15 cellular contexts compared by ENCODE assay signal in genomic region chr12:3683670-3684069, GRCh38.
A peak's percentile ranks its signal among the peaks of the same experiment; 100 is the strongest.
DNase-seq lines count a peak whose midpoint lies in the region; ATAC-seq and TF ChIP-seq lines count a peak whose summit lies in the region.
"Had no signal": no experiment of that assay in that cellular context is flagged by ENCODE, and none has a peak within 500 bp of the region (broad histone marks: within the 10 kb centered on the region; RNA-seq: fewer than 3 reads in every experiment).

No MANE protein-coding gene starts in this region.

- no peak overlapping the region for H3K4me3 ChIP-seq in mammary epithelial cell (replicated peaks in 1 of 3; ENCODE audit: insufficient read depth in 1 of 3, low read depth in 2 of 3, low read length in 3 of 3)
- H3K4me3 ChIP-seq: BLaER1, uterus had no signal

- H4K20me1 ChIP-seq in mammary epithelial cell (ENCODE audit: insufficient read depth, low read length), result no peaks in the 10 kb centered on the region

- POLR2A ChIA-PET in GM10248 (lab: Yijun Ruan, JAX), result no interaction called here

- H3K36me3 ChIP-seq in mammary epithelial cell (ENCODE audit: insufficient read depth, low read length), result no peaks in the 10 kb centered on the region
- H3K36me3 ChIP-seq: uterus had no signal

- H3K27me3 ChIP-seq in mammary epithelial cell (ENCODE audit: insufficient read depth, low read length), result no peaks in the 10 kb centered on the region
- H3K27me3 ChIP-seq: BLaER1, uterus had no signal

- H3K27ac Mint-ChIP-seq in stimulated activated naive CD8-positive, alpha-beta T cell treated with anti-CD3 and anti-CD28 coated beads, Interleukin-15, amount 100 ng/mL, for 72 hours, result peak overlapping the region; percentile 39 to 71

- in situ Hi-C loops in mammary epithelial cell (cut with MboI; ENCODE audit: low sequenced_read_pairs in 2 of 2), result no loop called here

- peaks cover 6% of the 10 kb centered on the region for H3K4me1 Mint-ChIP-seq in stimulated activated naive CD8-positive, alpha-beta T cell treated with anti-CD3 and anti-CD28 coated beads, Interleukin-15, amount 100 ng/mL, for 72 hours

- BruUV-seq in mammary epithelial cell (replicated peaks; lab: Mats Ljungman, UMichigan), result no TSS peak

- H3K9me3 Mint-ChIP-seq in stimulated activated naive CD8-positive, alpha-beta T cell treated with anti-CD3 and anti-CD28 coated beads, Interleukin-15, amount 100 ng/mL, for 72 hours, result no peaks in the 10 kb centered on the region

- H3K79me2 ChIP-seq in mammary epithelial cell (ENCODE audit: insufficient read depth, low read length), result no peaks in the 10 kb centered on the region

- H3K27me3 Mint-ChIP-seq in stimulated activated naive CD8-positive, alpha-beta T cell treated with anti-CD3 and anti-CD28 coated beads, Interleukin-15, amount 100 ng/mL, for 72 hours, result no peaks in the 10 kb centered on the region

- no peak for ATAC-seq in stimulated activated naive CD8-positive, alpha-beta T cell treated with anti-CD3 and anti-CD28 coated beads, Interleukin-15, amount 100 ng/mL, for 72 hours
- ATAC-seq in stimulated activated naive CD8-positive, alpha-beta T cell treated with anti-CD3 and anti-CD28 coated beads, Interleukin-15, Interleukin-2, amounts not matched to agents 100 U/mL and 50 U/mL, for 24 hours, result no peak
- ATAC-seq in left ventricle myocardium superior (peak; percentile 34), HG02973 (IDR thresholded peaks at IDR 0.05; ENCODE audit: unreplicated experiment) (no peak), HG02852 (IDR thresholded peaks at IDR 0.05; ENCODE audit: unreplicated experiment) (no peak)

- no peak for TF ChIP-seq CTCF in mammary epithelial cell (conservative IDR thresholded peaks at IDR 0.05 in 1 of 2, IDR thresholded peaks at IDR 0.05 in 1 of 2; ENCODE audit: extremely low read depth in 1 of 2, insufficient read depth in 1 of 2, low read depth in 1 of 2, low read length in 2 of 2)
- TF ChIP-seq CTCF in GM10248 (IDR thresholded peaks at IDR 0.05; ENCODE audit: control extremely low read depth, extremely low read depth, low read depth, missing control alignments), result no peak

- DNase-seq in stimulated activated naive CD8-positive, alpha-beta T cell treated with anti-CD3 and anti-CD28 coated beads, Interleukin-15, amount 100 ng/mL, for 72 hours, result no peak
- DNase-seq in stimulated activated naive CD8-positive, alpha-beta T cell treated with anti-CD3 and anti-CD28 coated beads, Interleukin-15, Interleukin-2, amounts not matched to agents 100 U/mL and 50 U/mL, for 24 hours, result no peak
- DNase-seq in mammary epithelial cell, result peak; percentile 55
- no peak for DNase-seq in left ventricle myocardium superior
- DNase-seq in GM10248 (ENCODE audit: extremely low spot score), result no peak
- DNase-seq in C1 segment of cervical spinal cord (lab: John Stamatoyannopoulos, UW), result no peak
- DNase-seq: activated naive CD4-positive, alpha-beta T cell treated with Interleukin-2 at 50 U/mL for 16 hours; Karpas-422; midbrain; NCI-H2029; posterior cingulate gyrus; uterus had no signal

- CTCF ChIA-PET in mammary epithelial cell (lab: Charles Lee; ENCODE audit: low non-redundant PET) (interaction anchor here (0.7 kb wide), 1 partner anchor 467 kb away, joined by 4 read pairs; no protein-coding TSS in a partner anchor), GM10248 (lab: Yijun Ruan, JAX) (interaction anchor here (1.9 kb wide), 1 partner anchor 10 kb away, joined by 8 read pairs; no protein-coding TSS in a partner anchor)

- dilution Hi-C loops in mammary epithelial cell (cut with HindIII; ENCODE audit: low sequenced_read_pairs), result no loop called here

- H3K9ac ChIP-seq in mammary epithelial cell (ENCODE audit: insufficient read depth, low read length), result no peak overlapping the region
- H3K9ac ChIP-seq: BLaER1 had no signal

- H2AFZ ChIP-seq in mammary epithelial cell (ENCODE audit: low read depth, low read length), result no peak overlapping the region

- intact Hi-C loops in mammary epithelial cell (cut with micrococcal nuclease) (no loop called here), left ventricle myocardium superior (cut with micrococcal nuclease) (loop anchor here (10.0 kb wide), 1 partner anchor 91 kb away; no protein-coding TSS in a partner anchor)

- no peak overlapping the region for H3K27ac ChIP-seq in mammary epithelial cell (ENCODE audit: insufficient read depth, low read depth, low read length)
- H3K27ac ChIP-seq: BLaER1, uterus had no signal

- no peak overlapping the region for H3K4me2 ChIP-seq in mammary epithelial cell (ENCODE audit: insufficient read depth, low read depth, low read length)
- H3K4me2 ChIP-seq: BLaER1 had no signal

- no peaks in the 10 kb centered on the region for H3K4me1 ChIP-seq in mammary epithelial cell (ENCODE audit: insufficient read depth, low read length)
- H3K4me1 ChIP-seq: BLaER1, uterus had no signal

- H3K9me3 ChIP-seq in mammary epithelial cell (replicated peaks; ENCODE audit: insufficient read depth, low read length), result no peaks in the 10 kb centered on the region
- H3K9me3 ChIP-seq: uterus had no signal

- H3K4me3 Mint-ChIP-seq in stimulated activated naive CD8-positive, alpha-beta T cell treated with anti-CD3 and anti-CD28 coated beads, Interleukin-15, amount 100 ng/mL, for 72 hours, result no peak overlapping the region

- 58% methylated on average over 4 of the region's 4 CpGs for WGBS in mammary epithelial cell (ENCODE audit: low coverage, missing lambda C conversion rate)
